In the genomic region with DNA sequence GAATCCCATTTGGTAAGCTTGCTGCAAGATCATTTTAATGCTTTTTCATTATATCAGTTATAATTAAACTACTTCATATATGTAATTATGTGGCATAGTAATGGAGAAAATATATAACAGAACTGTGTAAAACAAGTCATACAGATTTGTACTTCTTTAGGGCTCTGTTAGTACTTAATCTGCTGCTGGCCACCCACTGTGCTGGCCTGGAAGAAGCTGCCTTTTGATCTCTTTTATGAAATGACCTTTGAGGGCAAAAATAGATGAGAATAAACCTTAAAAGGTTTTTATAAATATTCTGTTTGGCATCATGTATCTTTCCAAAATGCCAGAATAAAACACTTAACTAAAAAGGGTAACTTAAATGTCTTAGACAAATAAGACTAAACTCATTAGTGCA, we compare ENCODE assay signal across 20 cellular contexts.
DNase-seq lines count a peak whose midpoint lies in the region; ATAC-seq and TF ChIP-seq lines count a peak whose summit lies in the region.
"Had no signal": no experiment of that assay in that cellular context is flagged by ENCODE, and none has a peak within 500 bp of the region (broad histone marks: within the 10 kb centered on the region; RNA-seq: fewer than 3 reads in every experiment).

No MANE protein-coding gene starts in this region.

- no peaks in the 10 kb centered on the region for H3K4me1 ChIP-seq in BE2C
- H3K4me1 ChIP-seq: BLaER1 had no signal

- intact Hi-C loops in sciatic nerve (cut with DNase I): no loop called here

- H3K27me3 ChIP-seq in WERI-Rb-1 (ENCODE audit: insufficient read depth, low read depth, severe bottlenecking): no peaks in the 10 kb centered on the region
- no peaks in the 10 kb centered on the region for H3K27me3 ChIP-seq in BE2C
- H3K27me3 ChIP-seq: BLaER1 had no signal

- no peaks in the 10 kb centered on the region for H3K36me3 ChIP-seq in WERI-Rb-1
- H3K36me3 ChIP-seq in BE2C: no peaks in the 10 kb centered on the region
- H3K36me3 ChIP-seq: BLaER1 had no signal

- ATAC-seq in sciatic nerve (peak; percentile 66), GM21786 (IDR thresholded peaks at IDR 0.05; ENCODE audit: unreplicated experiment) (no peak)

- DNase-seq in WERI-Rb-1 (peak; percentile 18), choroid plexus epithelial cell (ENCODE audit: low read depth) (peak; percentile 7), sciatic nerve (ENCODE audit: low spot score) (no peak), HuH-7 (ENCODE audit: low spot score) (no peak), BE2C (no peak)
- DNase-seq: 8988T; ACHN; CD4-positive, alpha-beta memory T cell; CD4-positive, CD25-positive, alpha-beta regulatory T cell; CD8-positive, alpha-beta memory T cell; COR-L47; DMS 273 treated with DMSO at 0.1 percent for 48 hours; DMS153; DMS53; DMS79; DND-41; EL; GF-D8 had no signal

- H3K9me3 ChIP-seq in WERI-Rb-1 (ENCODE audit: severe bottlenecking) (no peaks in the 10 kb centered on the region), BE2C (no peaks in the 10 kb centered on the region)
- H3K9me3 ChIP-seq: BLaER1 had no signal

- H3K4me3 ChIP-seq in WERI-Rb-1 (ENCODE audit: low read depth, low read length) (no peak overlapping the region), choroid plexus epithelial cell (ENCODE audit: low read depth, low read length) (no peak overlapping the region), BE2C (ENCODE audit: low read depth, low read length) (no peak overlapping the region)
- H3K4me3 ChIP-seq: BLaER1 had no signal

- TF ChIP-seq CTCF in WERI-Rb-1 (IDR thresholded peaks at IDR 0.05; ENCODE audit: low read depth, low read length): no peak
- no peak for TF ChIP-seq CTCF in choroid plexus epithelial cell (conservative IDR thresholded peaks at IDR 0.05; ENCODE audit: low read depth, low read length)
- no peak for TF ChIP-seq CTCF in BE2C (IDR thresholded peaks at IDR 0.05; ENCODE audit: low read depth, low read length)

- peak overlapping the region; percentile 23 for H3K27ac ChIP-seq in WERI-Rb-1
- H3K27ac ChIP-seq: BLaER1 had no signal

Comparison
In these comparisons a context has a peak if more than half of its experiments do, and no peak if none do; other contexts are left out.
1. DNase-seq: peak in WERI-Rb-1 (single experiment) and choroid plexus epithelial cell (single experiment); none in sciatic nerve (single experiment), HuH-7 (single experiment) and BE2C (single experiment).